ENCODE assay signal across 8 cellular contexts in the genomic region with DNA sequence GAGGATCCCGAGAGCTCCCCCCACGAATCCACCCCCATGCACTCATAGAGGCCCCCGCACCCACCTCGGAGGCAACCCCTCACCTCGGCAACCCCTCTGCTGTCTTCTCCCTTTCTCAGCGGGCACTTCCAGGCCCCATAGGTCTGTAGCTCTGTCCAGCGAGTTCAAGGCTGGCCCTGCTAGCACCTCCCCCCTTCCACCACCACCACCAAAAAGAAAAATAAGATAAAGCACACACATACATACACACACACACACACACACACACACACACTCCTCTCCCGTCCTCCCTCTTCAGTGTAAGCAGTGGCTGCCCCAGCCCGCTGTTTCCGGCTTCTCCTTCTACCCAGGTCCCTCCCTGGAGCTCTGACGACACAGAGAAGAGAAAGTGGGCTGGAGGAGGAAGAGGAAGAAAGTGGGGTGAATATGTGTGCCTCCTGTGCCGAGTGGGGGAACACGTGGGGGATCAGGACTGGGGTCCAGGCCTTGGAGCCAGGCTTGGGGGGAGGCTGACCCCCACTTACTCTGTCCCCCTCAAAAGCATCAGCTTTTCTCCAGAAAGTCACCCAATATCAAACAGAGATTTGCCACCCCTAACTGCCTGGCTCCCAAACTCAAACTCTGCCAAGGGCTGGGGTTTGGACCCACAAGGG. TPM values are rescaled to one million over a fixed set of nuclear protein-coding genes. Genes with fewer than 3 reads are reported as not detected.
DNase-seq lines count a peak whose midpoint lies in the region; ATAC-seq and TF ChIP-seq lines count a peak whose summit lies in the region.

A gene with protein sequence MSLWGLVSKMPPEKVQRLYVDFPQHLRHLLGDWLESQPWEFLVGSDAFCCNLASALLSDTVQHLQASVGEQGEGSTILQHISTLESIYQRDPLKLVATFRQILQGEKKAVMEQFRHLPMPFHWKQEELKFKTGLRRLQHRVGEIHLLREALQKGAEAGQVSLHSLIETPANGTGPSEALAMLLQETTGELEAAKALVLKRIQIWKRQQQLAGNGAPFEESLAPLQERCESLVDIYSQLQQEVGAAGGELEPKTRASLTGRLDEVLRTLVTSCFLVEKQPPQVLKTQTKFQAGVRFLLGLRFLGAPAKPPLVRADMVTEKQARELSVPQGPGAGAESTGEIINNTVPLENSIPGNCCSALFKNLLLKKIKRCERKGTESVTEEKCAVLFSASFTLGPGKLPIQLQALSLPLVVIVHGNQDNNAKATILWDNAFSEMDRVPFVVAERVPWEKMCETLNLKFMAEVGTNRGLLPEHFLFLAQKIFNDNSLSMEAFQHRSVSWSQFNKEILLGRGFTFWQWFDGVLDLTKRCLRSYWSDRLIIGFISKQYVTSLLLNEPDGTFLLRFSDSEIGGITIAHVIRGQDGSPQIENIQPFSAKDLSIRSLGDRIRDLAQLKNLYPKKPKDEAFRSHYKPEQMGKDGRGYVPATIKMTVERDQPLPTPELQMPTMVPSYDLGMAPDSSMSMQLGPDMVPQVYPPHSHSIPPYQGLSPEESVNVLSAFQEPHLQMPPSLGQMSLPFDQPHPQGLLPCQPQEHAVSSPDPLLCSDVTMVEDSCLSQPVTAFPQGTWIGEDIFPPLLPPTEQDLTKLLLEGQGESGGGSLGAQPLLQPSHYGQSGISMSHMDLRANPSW (minus strand): TSS at position 317 of the 653 bp plus-strand sequence. CDS start 3,084 bp downstream, outside the sequence.

- H3K27ac ChIP-seq in ectodermal cell (ENCODE audit: insufficient read depth, low read depth, low read length, poor library complexity, severe bottlenecking) (peak within 1 kb of the TSS; percentile 82), mesenchymal stem cell (ENCODE audit: low read length, poor library complexity, severe bottlenecking) (peak within 1 kb of the TSS; percentile 93)

- peak within 1 kb of the TSS; percentile 100 for H4K91ac ChIP-seq in mesenchymal stem cell (ENCODE audit: low read length)

- peak within 1 kb of the TSS; percentile 90 for H2BK15ac ChIP-seq in mesenchymal stem cell (ENCODE audit: low read depth, poor library complexity, severe bottlenecking)

- H3K27me3 ChIP-seq in ectodermal cell (ENCODE audit: control insufficient read depth, insufficient read depth, low read length, poor library complexity, severe bottlenecking) (no peaks in the 10 kb centered on the region), mesenchymal stem cell (ENCODE audit: control insufficient read depth in 1 of 2, insufficient read depth in 1 of 2, low read length in 2 of 2) (no peaks in the 10 kb centered on the region)

- peak within 1 kb of the TSS; percentile 32 for H2AFZ ChIP-seq in mesenchymal stem cell (ENCODE audit: low read depth, low read length)

- H2BK5ac ChIP-seq in mesenchymal stem cell (ENCODE audit: low read depth, low read length, poor library complexity, severe bottlenecking) = peak within 1 kb of the TSS; percentile 84

- H3K9me3 ChIP-seq in ectodermal cell (ENCODE audit: control insufficient read depth, low read length) (no peaks in the 10 kb centered on the region), mesenchymal stem cell (ENCODE audit: control insufficient read depth, low read length) (no peaks in the 10 kb centered on the region)

- WGBS in ectodermal cell, 2 experiments = 24 to 26% methylated on average over 13 of the region's 13 CpGs
- WGBS in mesenchymal stem cell = under 1% methylated on average over 12 of the region's 13 CpGs

- H3K4ac ChIP-seq in mesenchymal stem cell (ENCODE audit: low read depth in 1 of 2, low read length in 2 of 2) = peak within 1 kb of the TSS; percentile 99 to 100

- H2BK12ac ChIP-seq in mesenchymal stem cell (ENCODE audit: low read length in 2 of 2) = peak within 1 kb of the TSS; percentile 96 to 97

- H3K23ac ChIP-seq in mesenchymal stem cell (ENCODE audit: low read length in 2 of 2) = peak within 1 kb of the TSS; percentile 83 to 94

- no peaks in the 10 kb centered on the region for H3K36me3 ChIP-seq in ectodermal cell (ENCODE audit: control insufficient read depth, insufficient read depth, low read length)
- H3K36me3 ChIP-seq in mesenchymal stem cell (ENCODE audit: control insufficient read depth in 1 of 2, insufficient read depth in 2 of 2, low read depth in 1 of 2, low read length in 2 of 2) = peaks cover 14 to 24% of the 10 kb centered on the region in 2 experiments

- H3K14ac ChIP-seq in mesenchymal stem cell (ENCODE audit: low read length in 2 of 2) = peak within 1 kb of the TSS; percentile 99 to 100

- H3K4me1 ChIP-seq in ectodermal cell (ENCODE audit: control insufficient read depth, insufficient read depth, low read length) = peaks cover 22% of the 10 kb centered on the region
- peaks cover 19% of the 10 kb centered on the region for H3K4me1 ChIP-seq in mesenchymal stem cell (ENCODE audit: control insufficient read depth, insufficient read depth, low read depth, low read length)

- peak within 1 kb of the TSS; percentile 93 for H3K4me2 ChIP-seq in mesenchymal stem cell (ENCODE audit: low read length, poor library complexity, severe bottlenecking)

- H3K18ac ChIP-seq in mesenchymal stem cell (ENCODE audit: low read depth in 1 of 2, low read length in 2 of 2) = peak within 1 kb of the TSS; percentile 98 to 99

- H2BK120ac ChIP-seq in mesenchymal stem cell (ENCODE audit: low read depth, low read length) = peak within 1 kb of the TSS; percentile 99

- H2AK5ac ChIP-seq in mesenchymal stem cell (ENCODE audit: low read length, severe bottlenecking) = peak within 1 kb of the TSS; percentile 96

- H3K79me1 ChIP-seq in mesenchymal stem cell (replicated peaks; ENCODE audit: low read length, poor library complexity, severe bottlenecking) = peaks cover 16% of the 10 kb centered on the region

- peak; percentile 93 for DNase-seq in GM12865 (ENCODE audit: low read depth)
- peak; percentile 53 for DNase-seq in NCI-H2196 (lab: John Stamatoyannopoulos, UW; ENCODE audit: unreplicated experiment)
- peak; percentile 79 to 82 for DNase-seq in activated CD4-positive, alpha-beta T cell treated with anti-CD3 and anti-CD28 coated beads, Interleukin-2, amount 50 U/mL, for 4 hours
- DNase-seq in mesenchymal stem cell = peak; percentile 96
- DNase-seq in stimulated activated CD8-positive, alpha-beta memory T cell treated with anti-CD3 and anti-CD28 coated beads, Interleukin-15, amount 100 ng/mL, for 24 hours (ENCODE audit: low read depth) = peak; percentile 41
- DNase-seq in middle frontal gyrus (ENCODE audit: extremely low spot score, low spot score) = no peak

- peak within 1 kb of the TSS; percentile 99 for H4K8ac ChIP-seq in mesenchymal stem cell (ENCODE audit: low read length)

- H3K4me3 ChIP-seq in GM12865 (ENCODE audit: low read depth, low read length) (peak within 1 kb of the TSS; percentile 98), ectodermal cell (ENCODE audit: insufficient read depth, low read depth, low read length) (peak within 1 kb of the TSS; percentile 31), mesenchymal stem cell (ENCODE audit: insufficient read depth in 1 of 2, low read depth in 1 of 2, low read length in 2 of 2) (peak within 1 kb of the TSS; percentile 72 to 98)

- TF ChIP-seq CTCF in GM12865 (IDR thresholded peaks at IDR 0.05; ENCODE audit: insufficient read depth, low read depth, low read length, missing control alignments) = no peak

- peak within 1 kb of the TSS; percentile 97 for H3K9ac ChIP-seq in mesenchymal stem cell (ENCODE audit: low read length)

- peak; percentile 57 for ATAC-seq in HG02610 (IDR thresholded peaks at IDR 0.05; ENCODE audit: unreplicated experiment)

RNA-seq across cellular contexts. Expression of the gene that starts here (rescaled TPM):
- polyA plus RNA-seq in ectodermal cell (2013, experiment 1 of 4) = 37.1 TPM
- 30.5 TPM for polyA plus RNA-seq in ectodermal cell (2013, experiment 2 of 4)
- polyA plus RNA-seq in ectodermal cell (2013, experiment 3 of 4) = 23.2 TPM
- polyA plus RNA-seq in ectodermal cell (2013, experiment 4 of 4) = 26.4 TPM
- 87.5 TPM for polyA plus RNA-seq in mesenchymal stem cell (2013, experiment 1 of 2)
- polyA plus RNA-seq in mesenchymal stem cell (2013, experiment 2 of 2) = 89.4 TPM

Comparison
In these comparisons a context has a peak if more than half of its experiments do, and no peak if none do; other contexts are left out.
1. H3K4me3 ChIP-seq: peak in every context shown above with its lines; median percentile 98 in GM12865; 85 in mesenchymal stem cell; 31 in ectodermal cell.